ENCODE assay signal across 9 cellular contexts in the genomic region with DNA sequence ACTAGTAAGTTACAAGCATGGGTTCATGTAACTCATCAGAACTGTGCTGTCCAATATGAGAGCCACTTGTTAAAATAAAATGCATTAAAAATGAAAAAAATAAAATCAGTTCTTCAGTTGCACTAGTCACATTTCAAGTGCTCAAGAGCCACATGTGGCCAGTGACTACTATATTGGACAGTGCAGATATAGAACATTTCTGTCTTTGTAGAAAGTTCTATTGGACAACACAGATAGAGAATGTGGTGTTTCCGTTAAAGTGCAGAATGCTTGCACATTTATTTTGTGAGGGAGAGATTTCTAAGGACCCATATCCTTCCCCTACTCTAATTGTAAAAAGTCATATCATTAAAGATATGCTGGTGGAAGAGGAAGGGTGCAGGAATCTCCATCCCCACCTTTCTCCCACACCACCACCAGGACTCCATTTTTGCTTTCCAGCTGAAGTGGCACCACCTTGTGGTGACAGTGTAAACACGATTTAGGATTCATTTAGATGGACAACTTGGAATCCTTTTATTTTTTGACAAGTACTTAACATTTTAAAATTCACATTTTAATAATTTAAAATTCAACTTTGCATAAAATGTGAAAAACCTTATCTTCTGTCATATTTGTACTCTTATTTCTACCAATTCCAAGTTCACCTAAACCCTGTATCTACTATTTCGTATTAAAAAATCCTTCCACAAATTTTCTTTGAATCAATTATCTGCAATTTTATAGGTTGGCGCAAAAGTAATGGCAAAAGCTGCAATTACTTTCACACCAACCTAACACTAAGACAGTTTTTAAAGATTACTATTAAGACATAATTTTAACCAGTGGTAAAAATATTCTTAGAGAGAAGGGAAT. TPM values are rescaled to one million over a fixed set of nuclear protein-coding genes. Genes with fewer than 3 reads are reported as not detected.
A peak's percentile ranks its signal among the peaks of the same experiment; 100 is the strongest.
DNase-seq lines count a peak whose midpoint lies in the region; ATAC-seq, FAIRE-seq and TF ChIP-seq lines count a peak whose summit lies in the region.
"Had no signal": no experiment of that assay in that cellular context is flagged by ENCODE, and none has a peak within 500 bp of the region (broad histone marks: within the 10 kb centered on the region; RNA-seq: fewer than 3 reads in every experiment).

No MANE protein-coding gene starts in this region.

- no peak for TF ChIP-seq EP300 in upper lobe of left lung (IDR thresholded peaks at IDR 0.05)

- WGBS in upper lobe of left lung, 2 donors = 74 to 75% methylated on average over 4 of the region's 4 CpGs

- in situ Hi-C loops in GM13976 (cut with MboI; ENCODE audit: low sequenced_read_pairs, unreplicated experiment) (loop anchor here (25.0 kb wide), 1 partner anchor 895 kb away; no protein-coding TSS in a partner anchor), brain microvascular endothelial cell (cut with HindIII; ENCODE audit: low pct_ligation_motif_present, low sequenced_read_pairs) (no loop called here)

- FAIRE-seq in kidney (lab: Jason Lieb, UNC) = peak; percentile 97

- H3K9ac ChIP-seq in kidney (ENCODE audit: low read length in 2 of 2) = no peak overlapping the region

- ATAC-seq in upper lobe of left lung (ENCODE audit: low FRiP score in 2 of 2) (peak in 1 of 2 donors; percentile 77), HG03108 (IDR thresholded peaks at IDR 0.05; ENCODE audit: unreplicated experiment) (no peak), HG03342 (IDR thresholded peaks at IDR 0.05; ENCODE audit: unreplicated experiment) (no peak)

- H3K4me1 ChIP-seq in kidney (ENCODE audit: control insufficient read depth in 1 of 2, insufficient read depth in 1 of 2, low read depth in 1 of 2, low read length in 2 of 2) (no peaks in the 10 kb centered on the region), upper lobe of left lung (no peaks in the 10 kb centered on the region)
- H3K4me1 ChIP-seq: SJSA1 had no signal

- DNase-seq in CD1c-positive myeloid dendritic cell (ENCODE audit: extremely low spot score) (peak; percentile 72), GM13976 (ENCODE audit: low spot score) (no peak), NCI-H226 (peak; percentile 38), brain microvascular endothelial cell (peak; percentile 51), kidney (no peak), upper lobe of left lung (no peak)

- H3K27me3 ChIP-seq in brain microvascular endothelial cell (replicated peaks) (no peaks in the 10 kb centered on the region), upper lobe of left lung (no peaks in the 10 kb centered on the region)

- TF ChIP-seq CTCF in GM13976 (IDR thresholded peaks at IDR 0.05; ENCODE audit: borderline replicate concordance, control extremely low read depth, extremely low read depth, insufficient read depth, missing control alignments) (peak; percentile 57), brain microvascular endothelial cell (IDR thresholded peaks at IDR 0.05; ENCODE audit: low read depth, low read length, missing control alignments) (peak; percentile 87), kidney (IDR thresholded peaks at IDR 0.05; ENCODE audit: borderline replicate concordance, extremely low read depth, insufficient read depth) (peak; percentile 64), upper lobe of left lung (IDR thresholded peaks at IDR 0.05) (peak; percentile 57 to 69 (median 65))

- H3K36me3 ChIP-seq in brain microvascular endothelial cell (replicated peaks) = no peaks in the 10 kb centered on the region
- H3K36me3 ChIP-seq in kidney (ENCODE audit: control insufficient read depth in 1 of 2, insufficient read depth in 2 of 2, low read length in 2 of 2) = no peaks in the 10 kb centered on the region
- H3K36me3 ChIP-seq in upper lobe of left lung = no peaks in the 10 kb centered on the region
- H3K36me3 ChIP-seq: SJSA1 had no signal

- no peak overlapping the region for H3K4me3 ChIP-seq in brain microvascular endothelial cell (ENCODE audit: low read depth, low read length)
- no peak overlapping the region for H3K4me3 ChIP-seq in kidney (ENCODE audit: low read length in 2 of 2)
- H3K4me3 ChIP-seq in upper lobe of left lung = no peak overlapping the region
- H3K4me3 ChIP-seq: SJSA1 had no signal

- H3K9me3 ChIP-seq in kidney (ENCODE audit: control insufficient read depth in 1 of 2, low read length in 2 of 2) (no peaks in the 10 kb centered on the region), upper lobe of left lung (no peaks in the 10 kb centered on the region)
- H3K9me3 ChIP-seq: SJSA1 had no signal

- intact Hi-C loops in kidney (cut with DNase I) = no loop called here

- H3K27ac ChIP-seq in brain microvascular endothelial cell = no peak overlapping the region
- H3K27ac ChIP-seq in kidney (ENCODE audit: low read depth in 2 of 2, low read length in 2 of 2) = no peak overlapping the region
- H3K27ac ChIP-seq in upper lobe of left lung = no peak overlapping the region
- H3K27ac ChIP-seq: SJSA1 had no signal

- TF ChIP-seq POLR2A in upper lobe of left lung (IDR thresholded peaks at IDR 0.05) = no peak

RNA-seq across cellular contexts. Expression of a gene that starts 9.4 kb away (rescaled TPM):
- total RNA-seq in kidney (33.2 TPM), upper lobe of left lung (100 to 1,000 TPM in 2 of 6 donors, 10 to 100 TPM in 4; 36.7 to 142 (median 83.0) TPM)
- polyA plus RNA-seq in kidney (ENCODE audit: insufficient read depth, low read depth, low replicate concordance) = 8.7 TPM

Comparison
In these comparisons a context has a peak if more than half of its experiments do, and no peak if none do; other contexts are left out.
1. DNase-seq: peak in CD1c-positive myeloid dendritic cell (single experiment), NCI-H226 (single experiment) and brain microvascular endothelial cell (single experiment); none in GM13976 (single experiment), kidney (single experiment) and upper lobe of left lung (0 of 2).
2. Peak in every context shown above with its lines, with median percentiles within 50 percentile points of each other: CTCF ChIP-seq.